In the genomic region with DNA sequence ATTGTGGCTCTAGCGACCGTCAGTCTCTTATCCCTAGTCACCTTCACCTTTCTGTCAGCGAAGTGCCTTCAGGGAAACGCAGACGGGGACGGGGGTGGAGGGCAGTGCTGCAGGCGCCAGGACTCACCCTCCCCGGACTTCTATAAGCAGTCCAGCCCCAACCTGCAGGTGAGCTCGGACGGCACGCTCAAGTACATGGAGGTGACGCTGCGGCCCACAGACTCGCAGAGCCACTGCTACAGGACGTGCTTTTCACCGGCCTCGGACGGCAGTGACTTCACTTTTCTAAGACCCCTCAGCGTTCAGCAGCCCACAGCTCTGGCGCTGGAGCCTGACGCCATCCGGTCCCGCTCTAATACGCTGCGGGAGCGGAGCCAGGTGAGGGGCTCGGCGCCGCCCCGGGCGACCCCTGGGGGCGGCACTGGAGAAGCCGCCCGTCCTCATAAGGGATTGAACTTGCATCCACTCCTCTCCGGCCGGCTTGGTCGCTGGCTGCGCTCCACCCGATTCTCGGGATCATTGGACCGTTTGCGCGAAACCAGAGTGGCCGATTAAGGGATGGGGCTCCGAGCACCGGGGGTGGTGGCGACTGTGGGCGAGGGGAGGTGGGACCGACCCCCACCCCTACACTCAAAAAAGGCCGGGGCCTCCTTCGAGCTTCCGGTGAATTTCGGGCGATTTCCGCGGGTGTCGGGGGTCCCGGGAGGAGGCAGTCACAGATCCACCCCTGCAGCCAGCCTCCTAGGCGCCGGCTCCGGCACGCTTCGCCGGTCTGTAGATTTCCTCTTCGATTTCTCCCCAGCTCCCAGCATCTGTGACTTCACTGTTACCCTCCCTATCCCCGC, we compare ENCODE assay signal across 11 cellular contexts.
DNase-seq lines count a peak whose midpoint lies in the region; ATAC-seq and TF ChIP-seq lines count a peak whose summit lies in the region.
"Had no signal": no experiment of that assay in that cellular context is flagged by ENCODE, and none has a peak within 500 bp of the region (broad histone marks: within the 10 kb centered on the region; RNA-seq: fewer than 3 reads in every experiment).

No MANE protein-coding gene starts in this region.

- peaks cover 71% of the 10 kb centered on the region for H3K4me1 ChIP-seq in DOHH2 (ENCODE audit: control insufficient read depth, low read length)

- H3K9me2 ChIP-seq in DOHH2 (replicated peaks; ENCODE audit: control insufficient read depth, low read length) (no peaks in the 10 kb centered on the region), SU-DHL-6 (replicated peaks; ENCODE audit: insufficient read depth, low read length) (no peaks in the 10 kb centered on the region)

- H3K79me2 ChIP-seq in DOHH2 (ENCODE audit: control insufficient read depth, low read length) (peaks cover 76% of the 10 kb centered on the region), SU-DHL-6 (ENCODE audit: insufficient read depth, low read length) (peaks cover 24% of the 10 kb centered on the region; the same call in 1 of the 2 replicates)

- H2AFZ ChIP-seq in SU-DHL-6 (ENCODE audit: low read depth, low read length, severe bottlenecking): no peak overlapping the region

- H3K36me3 ChIP-seq in DOHH2 (ENCODE audit: control insufficient read depth, low read length) (peaks cover 94% of the 10 kb centered on the region), SU-DHL-6 (ENCODE audit: low read length) (no peaks in the 10 kb centered on the region)

- no peaks in the 10 kb centered on the region for H3K27me3 ChIP-seq in DOHH2 (ENCODE audit: control insufficient read depth, low read length)
- no peaks in the 10 kb centered on the region for H3K27me3 ChIP-seq in SU-DHL-6 (ENCODE audit: low read length)

- DNase-seq in left kidney (ENCODE audit: low read depth, low spot score): peak; percentile 79
- no peak for DNase-seq in NCI-H226
- DNase-seq in NCI-H2029 treated with DMSO at 0.1 percent for 48 hours (lab: John Stamatoyannopoulos, UW): no peak
- no peak for DNase-seq in DMS79 treated with DMSO at 0.1 percent for 48 hours (lab: John Stamatoyannopoulos, UW)
- DNase-seq in activated effector memory CD4-positive, alpha-beta T cell treated with anti-CD3 and anti-CD28 coated beads, Interleukin-2, amount 50 U/mL, for 16 hours: no peak
- DNase-seq: activated gamma-delta T cell treated with Interleukin-2 at 50 U/mL for 16 hours, Calu3, NCI-H2227 treated with DMSO at 0.1 percent for 48 hours had no signal

- H3K9ac ChIP-seq in SU-DHL-6 (ENCODE audit: low read length): peak overlapping the region; percentile 52

- TF ChIP-seq CTCF in DOHH2 (IDR thresholded peaks at IDR 0.05; ENCODE audit: low read depth, low read length, poor library complexity, severe bottlenecking): no peak
- no peak for TF ChIP-seq CTCF in SU-DHL-6 (IDR thresholded peaks at IDR 0.05; ENCODE audit: insufficient read depth, low read length, poor library complexity, severe bottlenecking)

- H3K9me3 ChIP-seq in DOHH2 (ENCODE audit: control insufficient read depth, insufficient read depth, low read length) (no peaks in the 10 kb centered on the region), SU-DHL-6 (ENCODE audit: insufficient read depth, low read length) (no peaks in the 10 kb centered on the region)

- H3K4me2 ChIP-seq in DOHH2 (ENCODE audit: low read length) (peak overlapping the region; percentile 63), SU-DHL-6 (ENCODE audit: low read depth, low read length, poor library complexity, severe bottlenecking) (peak overlapping the region; percentile 51)

- H3K4me3 ChIP-seq in DOHH2 (ENCODE audit: low read length): peak overlapping the region; percentile 58
- H3K4me3 ChIP-seq in SU-DHL-6 (ENCODE audit: insufficient read depth, low read length, poor library complexity, severe bottlenecking): peak overlapping the region; percentile 27

- no peak overlapping the region for H3K27ac ChIP-seq in DOHH2 (ENCODE audit: low read depth, low read length)
- H3K27ac ChIP-seq in SU-DHL-6 (ENCODE audit: low read depth, low read length): peak overlapping the region; percentile 61

- no peaks in the 10 kb centered on the region for H4K20me1 ChIP-seq in DOHH2 (ENCODE audit: control insufficient read depth, insufficient read depth, low read depth, low read length)
- H4K20me1 ChIP-seq in SU-DHL-6 (ENCODE audit: low read depth, low read length): no peaks in the 10 kb centered on the region

- ATAC-seq in GM21381 (IDR thresholded peaks at IDR 0.05; ENCODE audit: unreplicated experiment): peak; percentile 1

- H3F3A ChIP-seq in DOHH2 (ENCODE audit: control insufficient read depth, insufficient read depth) (peaks cover 5% of the 10 kb centered on the region; the same call in 1 of the 2 replicates), SU-DHL-6 (ENCODE audit: insufficient read depth) (peaks cover 9% of the 10 kb centered on the region; the same call in 1 of the 2 replicates)
